ENCODE assay signal across 23 cellular contexts in the genomic region with DNA sequence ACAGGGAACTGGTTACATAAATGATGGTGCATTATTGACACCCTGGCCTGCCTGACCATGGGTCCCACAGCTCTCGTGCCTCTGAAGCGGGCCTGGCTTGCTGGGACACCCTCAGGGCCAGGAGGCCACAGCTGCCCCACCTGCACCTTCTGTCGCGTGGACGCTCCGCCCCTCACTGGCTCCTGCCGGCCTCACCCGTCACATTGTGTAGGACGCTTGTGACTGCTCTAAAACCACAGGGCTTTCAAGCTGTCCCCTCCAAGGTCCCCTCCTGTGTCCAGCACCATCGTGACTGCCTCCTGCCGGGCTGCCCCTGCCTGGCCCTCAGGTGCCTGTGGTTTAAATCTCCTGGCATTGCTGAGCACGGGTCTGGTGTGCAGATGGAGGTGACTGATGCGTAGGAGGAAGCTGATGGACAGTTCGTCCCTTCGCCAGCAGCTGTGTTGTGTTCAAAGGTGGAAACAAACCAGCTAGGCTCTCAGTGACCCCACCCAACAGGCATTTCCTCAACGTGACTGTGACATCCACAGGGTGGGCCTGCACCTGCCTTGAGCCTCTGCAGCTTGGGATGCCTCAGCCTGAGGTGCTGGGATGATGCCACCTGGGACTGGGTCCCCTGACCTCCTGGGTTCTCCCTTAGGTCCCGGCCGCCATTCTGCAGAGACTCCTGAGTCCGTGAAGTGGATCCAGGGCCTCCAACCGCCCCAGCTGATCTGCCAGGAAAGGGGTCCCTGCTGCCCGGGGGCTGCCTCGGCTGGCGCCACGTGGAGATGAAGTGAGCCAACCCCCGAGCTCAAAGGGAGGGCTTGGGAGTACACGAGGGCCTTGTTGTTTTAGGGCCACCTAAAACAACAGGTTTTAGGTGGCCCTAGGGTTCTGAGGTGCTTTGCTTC.
"Had no signal": no experiment of that assay in that cellular context is flagged by ENCODE, and none has a peak within 500 bp of the region (broad histone marks: within the 10 kb centered on the region; RNA-seq: fewer than 3 reads in every experiment).

No MANE protein-coding gene starts in this region.

- H3K27me3 Mint-ChIP-seq: activated naive CD8-positive, alpha-beta T cell treated with anti-CD3 and anti-CD28 coated beads, Interleukin-2, amount 50 U/mL, for 24 hours; central memory CD8-positive, alpha-beta T cell; T-cell had no signal

- H3K4me1 Mint-ChIP-seq: activated naive CD8-positive, alpha-beta T cell treated with anti-CD3 and anti-CD28 coated beads, Interleukin-2, amount 50 U/mL, for 24 hours; memory B cell; nephron; T-cell had no signal

- H3K27ac Mint-ChIP-seq: activated naive CD8-positive, alpha-beta T cell treated with anti-CD3 and anti-CD28 coated beads, Interleukin-2, amount 50 U/mL, for 24 hours; brain; memory B cell; nephron; stimulated activated effector memory CD8-positive, alpha-beta T cell treated with anti-CD3 and anti-CD28 coated beads, Interleukin-12 subunit alpha, Interleukin-12 subunit beta, amount 100 ng/mL, for 72 hours; T-cell; T-helper 2 cell treated with Interferon-gamma antibody and Interleukin-4, amounts not matched to agents 5 μg/mL and 100 μg/mL, for 36 hours had no signal

- H3K4me3 Mint-ChIP-seq: activated naive CD8-positive, alpha-beta T cell treated with anti-CD3 and anti-CD28 coated beads, Interleukin-2, amount 50 U/mL, for 24 hours; brain; central memory CD8-positive, alpha-beta T cell; memory B cell; nephron; stimulated activated effector memory CD8-positive, alpha-beta T cell treated with anti-CD3 and anti-CD28 coated beads, Interleukin-12 subunit alpha, Interleukin-12 subunit beta, amount 100 ng/mL, for 72 hours; T-cell; T-helper 2 cell treated with Interferon-gamma antibody and Interleukin-4, amounts not matched to agents 5 μg/mL and 100 μg/mL, for 36 hours had no signal

- H3K36me3 ChIP-seq: right lobe of liver, thoracic aorta, WERI-Rb-1 had no signal

- H3K27me3 ChIP-seq: foreskin keratinocyte, right lobe of liver had no signal

- H3K27ac ChIP-seq: coronary artery, foreskin keratinocyte, right lobe of liver, skin epidermis, thoracic aorta, WERI-Rb-1 had no signal

- H3K4me1 ChIP-seq: foreskin keratinocyte, right lobe of liver had no signal

- H3K36me3 Mint-ChIP-seq: memory B cell; stimulated activated effector memory CD8-positive, alpha-beta T cell treated with anti-CD3 and anti-CD28 coated beads, Interleukin-12 subunit alpha, Interleukin-12 subunit beta, amount 100 ng/mL, for 72 hours; T-cell had no signal

- ATAC-seq: activated naive CD8-positive, alpha-beta T cell treated with anti-CD3 and anti-CD28 coated beads, Interleukin-2, amount 50 U/mL, for 24 hours; foreskin keratinocyte; left ventricle myocardium superior; right lobe of liver; SK-N-SH treated with all-trans-retinoic acid at 6 μM for 48 hours; stimulated activated effector memory CD8-positive, alpha-beta T cell treated with anti-CD3 and anti-CD28 coated beads, Interleukin-12 subunit alpha, Interleukin-12 subunit beta, amount 100 ng/mL, for 72 hours; T-cell had no signal

- DNase-seq: activated CD4-positive, CD25-positive, alpha-beta regulatory T cell treated with anti-CD3 and anti-CD28 coated beads, Interleukin-2, amount 50 U/mL, for 72 hours; activated CD8-positive, alpha-beta memory T cell treated with anti-CD3 and anti-CD28 coated beads for 24 hours; activated effector memory CD4-positive, alpha-beta T cell treated with anti-CD3 and anti-CD28 coated beads, Interleukin-2, amount 50 U/mL, for 16 hours; activated naive CD4-positive, alpha-beta T cell treated with anti-CD3 and anti-CD28 coated beads, Interleukin-2, amount 50 U/mL, for 16 hours; activated naive CD8-positive, alpha-beta T cell treated with anti-CD3 and anti-CD28 coated beads, Interleukin-2, amount 50 U/mL, for 24 hours; anterior cingulate cortex; erythroblast; foreskin keratinocyte; left ventricle myocardium superior; right lobe of liver; stimulated activated CD4-positive, alpha-beta T cell treated with anti-CD3 and anti-CD28 coated beads, Interleukin-1b, Interleukin-23, amount 100 ng/mL, for 48 hours; T-cell; WERI-Rb-1 had no signal

- H3K4me3 ChIP-seq: coronary artery, right lobe of liver, skin epidermis, thoracic aorta had no signal

- H3K9me3 Mint-ChIP-seq: activated naive CD8-positive, alpha-beta T cell treated with anti-CD3 and anti-CD28 coated beads, Interleukin-2, amount 50 U/mL, for 24 hours; brain; central memory CD8-positive, alpha-beta T cell; memory B cell; nephron; stimulated activated effector memory CD8-positive, alpha-beta T cell treated with anti-CD3 and anti-CD28 coated beads, Interleukin-12 subunit alpha, Interleukin-12 subunit beta, amount 100 ng/mL, for 72 hours; T-cell; T-helper 2 cell treated with Interferon-gamma antibody and Interleukin-4, amounts not matched to agents 5 μg/mL and 100 μg/mL, for 36 hours had no signal

- H3K9me3 ChIP-seq: right lobe of liver, thoracic aorta had no signal
